ENCODE assay signal across 8 cellular contexts in the genomic region with DNA sequence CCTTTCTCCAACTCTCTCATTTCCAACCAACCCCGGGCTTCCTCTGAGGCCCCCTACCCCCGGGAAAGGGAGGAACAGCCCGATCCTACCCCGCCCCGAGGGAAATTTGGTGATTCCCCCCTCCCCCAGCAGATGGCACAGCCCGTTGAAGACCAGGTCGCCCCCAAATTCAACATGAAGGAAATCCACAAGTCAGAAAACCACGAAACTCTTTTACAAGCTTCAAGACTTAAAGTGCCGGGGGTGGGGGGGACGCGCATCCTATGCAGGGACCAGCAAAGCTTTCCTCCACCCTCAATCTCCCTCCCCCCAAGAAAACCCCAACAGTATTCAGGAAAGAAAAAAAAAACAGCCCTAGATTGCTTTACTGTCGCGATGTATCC. TPM values are rescaled to one million over a fixed set of nuclear protein-coding genes. Genes with fewer than 3 reads are reported as not detected.
A peak's percentile ranks its signal among the peaks of the same experiment; 100 is the strongest.
DNase-seq lines count a peak whose midpoint lies in the region; ATAC-seq, FAIRE-seq and TF ChIP-seq lines count a peak whose summit lies in the region.

No MANE protein-coding gene starts in this region.

- FAIRE-seq in A549 (lab: Jason Lieb, UNC) (no peak), keratinocyte (lab: Jason Lieb, UNC) (no peak)

- H3K4me1 Mint-ChIP-seq in activated naive CD8-positive, alpha-beta T cell (ENCODE audit: low read depth), result peaks cover 19% of the 10 kb centered on the region

- WGBS in A549 (ENCODE audit: missing lambda C conversion rate), result 76% methylated on average over 7 of the region's 13 CpGs
- 7% methylated on average over 13 of the region's 13 CpGs for WGBS in prostate gland

- no peaks in the 10 kb centered on the region for H3K9me1 ChIP-seq in keratinocyte (ENCODE audit: control insufficient read depth, extremely low read depth, insufficient read depth, low read length)

- TF ChIP-seq EP300 in A549 (IDR thresholded peaks at IDR 0.05), result no peak

- H3K36me3 ChIP-seq in keratinocyte (ENCODE audit: control insufficient read depth in 2 of 2, extremely low read depth in 1 of 2, insufficient read depth in 2 of 2, low read length in 2 of 2) (peaks cover 14 to 23% of the 10 kb centered on the region in 2 experiments), prostate gland (no peaks in the 10 kb centered on the region)

- H3K36me3 Mint-ChIP-seq in activated naive CD8-positive, alpha-beta T cell, result no peaks in the 10 kb centered on the region

- POLR2A ChIA-PET in A549 (lab: Yijun Ruan, JAX), result no interaction called here

- H3K9me3 ChIP-seq in A549 (no peaks in the 10 kb centered on the region), keratinocyte (ENCODE audit: control insufficient read depth, low read depth, low read length) (no peaks in the 10 kb centered on the region), prostate gland (no peaks in the 10 kb centered on the region)

- H2AFZ ChIP-seq in keratinocyte (ENCODE audit: control insufficient read depth, low read length), result no peak overlapping the region

- DNase-seq in A549 (ENCODE audit: low read depth in 1 of 2, low spot score in 1 of 2), result no peak
- DNase-seq in HCEC 1CT, result peak; percentile 11
- DNase-seq in keratinocyte (ENCODE audit: low read depth, low spot score), result no peak
- no peak for DNase-seq in nucleus accumbens (lab: John Stamatoyannopoulos, UW)
- no peak for DNase-seq in prostate gland (ENCODE audit: low spot score)

- CTCF ChIA-PET in A549 (lab: Yijun Ruan, JAX), result interaction anchor here (0.7 to 1.6 kb wide), 3 partner anchors 22 to 84 kb away, joined by 3 to 8 read pairs (median 3); a partner anchor contains a TSS

- H3K27me3 ChIP-seq in keratinocyte (ENCODE audit: control insufficient read depth, extremely low read depth, insufficient read depth, low read length) (no peaks in the 10 kb centered on the region), prostate gland (replicated peaks; ENCODE audit: insufficient read depth) (no peaks in the 10 kb centered on the region)

- intact Hi-C loops in prostate gland (cut with DNase I), result no loop called here

- peak overlapping the region; percentile 90 for H3K27ac Mint-ChIP-seq in activated naive CD8-positive, alpha-beta T cell

- dilution Hi-C loops in keratinocyte (cut with MboI; ENCODE audit: extremely low pct_ligation_motif_present, low sequenced_read_pairs), result no loop called here

- peaks cover 36% of the 10 kb centered on the region for H3K79me2 ChIP-seq in keratinocyte (ENCODE audit: control insufficient read depth, insufficient read depth, low read length)

- H3K9me3 Mint-ChIP-seq in activated naive CD8-positive, alpha-beta T cell (ENCODE audit: low read depth), result no peaks in the 10 kb centered on the region

- peak overlapping the region; percentile 93 for H3K4me3 Mint-ChIP-seq in activated naive CD8-positive, alpha-beta T cell

- H3K27me3 Mint-ChIP-seq in activated naive CD8-positive, alpha-beta T cell, result no peaks in the 10 kb centered on the region

- H3K9ac ChIP-seq in keratinocyte (ENCODE audit: control insufficient read depth, extremely low read depth, insufficient read depth, low read length), result peak overlapping the region; percentile 76

- H3K4me1 ChIP-seq in A549 (peaks cover 9% of the 10 kb centered on the region), keratinocyte (ENCODE audit: control insufficient read depth, extremely low read depth, insufficient read depth, low read length) (peaks cover 4% of the 10 kb centered on the region), prostate gland (replicated peaks) (peaks cover 8% of the 10 kb centered on the region)

- ATAC-seq in A549 (no peak), GM18520 (IDR thresholded peaks at IDR 0.05; ENCODE audit: unreplicated experiment) (no peak), GM19455 (IDR thresholded peaks at IDR 0.05; ENCODE audit: unreplicated experiment) (no peak)

- TF ChIP-seq POLR2A in A549 (IDR thresholded peaks at IDR 0.05; ENCODE audit: low read length) (no peak), prostate gland (IDR thresholded peaks at IDR 0.05) (no peak)

- H3K27ac ChIP-seq in A549 (peak overlapping the region; percentile 98 to 100), keratinocyte (ENCODE audit: control insufficient read depth, insufficient read depth, low read length) (no peak overlapping the region), prostate gland (no peak overlapping the region)

- H3K4me2 ChIP-seq in A549 (peak overlapping the region; percentile 98), keratinocyte (ENCODE audit: control insufficient read depth, extremely low read depth, insufficient read depth, low read depth, low read length) (peak overlapping the region; percentile 79)

- TF ChIP-seq CTCF in A549 (IDR thresholded peaks at IDR 0.05) (no peak), keratinocyte (optimal IDR thresholded peaks at IDR 0.05 in 1 of 3, IDR thresholded peaks at IDR 0.05 in 1 of 3, conservative IDR thresholded peaks at IDR 0.05 in 1 of 3; ENCODE audit: extremely low read depth in 1 of 3, insufficient read depth in 2 of 3, low read length in 3 of 3) (no peak), prostate gland (IDR thresholded peaks at IDR 0.05) (no peak)

- TF ChIP-seq RAD21 in A549 (conservative IDR thresholded peaks at IDR 0.05 in 1 of 2, IDR thresholded peaks at IDR 0.05 in 1 of 2), result no peak

- peak overlapping the region; percentile 99 for H3K4me3 ChIP-seq in A549
- H3K4me3 ChIP-seq in keratinocyte (ENCODE audit: control insufficient read depth in 2 of 3, extremely low read depth in 1 of 3, insufficient read depth in 2 of 3, low read depth in 1 of 3, low read length in 3 of 3), result peak overlapping the region; percentile 60 to 77 (median 75)
- H3K4me3 ChIP-seq in prostate gland, result peak overlapping the region in 1 of 2 donors; percentile 92

- no peaks in the 10 kb centered on the region for H4K20me1 ChIP-seq in keratinocyte (ENCODE audit: control insufficient read depth, extremely low read depth, insufficient read depth, low read length)

TF ChIP-seq in A549, 52 proteins besides CTCF, POLR2A, EP300 and RAD21 (continues in another document):
- TF ChIP-seq ZFP36 (IDR thresholded peaks at IDR 0.05; ENCODE audit: borderline replicate concordance, partially characterized antibody) (no peak), SMC3 (IDR thresholded peaks at IDR 0.05) (no peak), PHF8 (IDR thresholded peaks at IDR 0.05; ENCODE audit: borderline replicate concordance, low read depth) (no peak), BHLHE40 (IDR thresholded peaks at IDR 0.05; ENCODE audit: low read depth, low read length) (no peak)

RNA-seq across cellular contexts. Expression of a gene that starts 1.8 kb away (rescaled TPM):
- polyA plus RNA-seq in A549 (2011; rRNA removed) (21.3 and 25.6 TPM in 2 replicates), A549 (2017; fragmentation: RNase III; extraction: RNeasy Plus Mini Kit Qiagen cat#74134 plus additional on column Dnase treatment) (49.5 to 55.9 TPM (median 52.6 TPM) in 3 replicates), keratinocyte (40.0 to 59.0 TPM (median 44.4 TPM) in 3 replicates)
- 69.3 and 115 TPM in 2 replicates for polyA plus RNA-seq in A549 (2012; cell fraction: cytosol; rRNA removed)
- 120 and 225 TPM in 2 replicates for polyA plus RNA-seq in A549 (2012; cell fraction: nucleus; rRNA removed)
- 10.7 and 18.9 TPM in 2 replicates for polyA minus RNA-seq in A549 (2011; rRNA and poly(A)+ RNA removed)
- 63.3 TPM for polyA plus RNA-seq in keratinocyte (2011; ENCODE audit: low read depth)
- 32.9 and 98.1 TPM in 2 replicates for polyA plus RNA-seq in keratinocyte (2011; cell fraction: cytosol; rRNA removed)
- 60.2 and 79.7 TPM in 2 replicates for polyA plus RNA-seq in keratinocyte (2011; cell fraction: nucleus; rRNA removed)
- 35.5 and 85.2 TPM in 2 replicates for polyA plus RNA-seq in keratinocyte (2012; ENCODE audit: low replicate concordance)
- polyA minus RNA-seq in keratinocyte, result 23.6 to 54.3 TPM (median 31.8 TPM) in 3 replicates
- polyA minus RNA-seq in keratinocyte (2011; cell fraction: cytosol; rRNA and poly(A)+ RNA removed), result 161 TPM
- polyA minus RNA-seq in keratinocyte (2011; cell fraction: nucleus; rRNA and poly(A)+ RNA removed), result 40.1 and 47.3 TPM in 2 replicates
- total RNA-seq in prostate gland, result 100 to 1,000 TPM in 1 of 2 donors, 10 to 100 TPM in 1; 91.5 to 332 TPM

RNA-seq across cellular contexts. Expression of a gene that starts 45.4 kb away (rescaled TPM):
- 111 and 136 TPM in 2 replicates for polyA plus RNA-seq in A549 (2011; rRNA removed)
- 193 and 197 TPM in 2 replicates for polyA plus RNA-seq in A549 (2012; cell fraction: cytosol; rRNA removed)
- polyA plus RNA-seq in A549 (2012; cell fraction: nucleus; rRNA removed), result 82.8 and 84.5 TPM in 2 replicates
- 152 to 167 TPM (median 159 TPM) in 3 replicates for polyA plus RNA-seq in A549 (2017; fragmentation: RNase III; extraction: RNeasy Plus Mini Kit Qiagen cat#74134 plus additional on column Dnase treatment)
- 19.2 and 23.4 TPM in 2 replicates for polyA minus RNA-seq in A549 (2011; rRNA and poly(A)+ RNA removed)
- polyA plus RNA-seq in keratinocyte, result 136 to 468 TPM (median 327 TPM) in 3 replicates
- polyA plus RNA-seq in keratinocyte (2011; ENCODE audit: low read depth), result 107 TPM
- polyA plus RNA-seq in keratinocyte (2011; cell fraction: cytosol; rRNA removed), result 146 and 279 TPM in 2 replicates
- 57.5 and 79.4 TPM in 2 replicates for polyA plus RNA-seq in keratinocyte (2011; cell fraction: nucleus; rRNA removed)
- 199 and 273 TPM in 2 replicates for polyA plus RNA-seq in keratinocyte (2012; ENCODE audit: low replicate concordance)
- polyA minus RNA-seq in keratinocyte, result 22.0 to 29.1 TPM (median 25.4 TPM) in 3 replicates
- 57.4 TPM for polyA minus RNA-seq in keratinocyte (2011; cell fraction: cytosol; rRNA and poly(A)+ RNA removed)
- polyA minus RNA-seq in keratinocyte (2011; cell fraction: nucleus; rRNA and poly(A)+ RNA removed), result 14.8 and 16.8 TPM in 2 replicates
- total RNA-seq in prostate gland, result 100 to 1,000 TPM in 1 of 2 donors, 10 to 100 TPM in 1; 87.1 to 108 TPM

RNA-seq across cellular contexts. Expression of a gene that starts 58.0 kb away (rescaled TPM):
- 22.7 and 23.3 TPM in 2 replicates for polyA plus RNA-seq in A549 (2011; rRNA removed)
- polyA plus RNA-seq in A549 (2012; cell fraction: cytosol; rRNA removed), result 50.2 and 74.9 TPM in 2 replicates
- 112 and 145 TPM in 2 replicates for polyA plus RNA-seq in A549 (2012; cell fraction: nucleus; rRNA removed)
- polyA plus RNA-seq in A549 (2017; fragmentation: RNase III; extraction: RNeasy Plus Mini Kit Qiagen cat#74134 plus additional on column Dnase treatment), result 35.1 to 41.4 TPM (median 39.2 TPM) in 3 replicates
- polyA minus RNA-seq in A549 (2011; rRNA and poly(A)+ RNA removed), result 24.3 and 28.8 TPM in 2 replicates
- 16.6 to 27.4 TPM (median 21.9 TPM) in 3 replicates for polyA plus RNA-seq in keratinocyte
- 6.5 TPM for polyA plus RNA-seq in keratinocyte (2011; ENCODE audit: low read depth)
- polyA plus RNA-seq in keratinocyte (2011; cell fraction: cytosol; rRNA removed), result 14.2 and 35.0 TPM in 2 replicates
- 39.6 and 62.3 TPM in 2 replicates for polyA plus RNA-seq in keratinocyte (2011; cell fraction: nucleus; rRNA removed)
- 23.8 and 42.8 TPM in 2 replicates for polyA plus RNA-seq in keratinocyte (2012; ENCODE audit: low replicate concordance)
- 25.1 to 33.3 TPM (median 28.8 TPM) in 3 replicates for polyA minus RNA-seq in keratinocyte
- polyA minus RNA-seq in keratinocyte (2011; cell fraction: cytosol; rRNA and poly(A)+ RNA removed), result 57.6 TPM
- 27.7 and 31.1 TPM in 2 replicates for polyA minus RNA-seq in keratinocyte (2011; cell fraction: nucleus; rRNA and poly(A)+ RNA removed)
- total RNA-seq in prostate gland, result 100 to 1,000 TPM; 100 to 166 TPM

Comparison
In these comparisons a context has a peak if more than half of its experiments do, and no peak if none do; other contexts are left out.
1. H3K27ac ChIP-seq: peak in A549 (2 of 2); none in keratinocyte (single experiment) and prostate gland (0 of 2).